Comparison of ENCODE assay signal across 24 cellular contexts in the genomic region with DNA sequence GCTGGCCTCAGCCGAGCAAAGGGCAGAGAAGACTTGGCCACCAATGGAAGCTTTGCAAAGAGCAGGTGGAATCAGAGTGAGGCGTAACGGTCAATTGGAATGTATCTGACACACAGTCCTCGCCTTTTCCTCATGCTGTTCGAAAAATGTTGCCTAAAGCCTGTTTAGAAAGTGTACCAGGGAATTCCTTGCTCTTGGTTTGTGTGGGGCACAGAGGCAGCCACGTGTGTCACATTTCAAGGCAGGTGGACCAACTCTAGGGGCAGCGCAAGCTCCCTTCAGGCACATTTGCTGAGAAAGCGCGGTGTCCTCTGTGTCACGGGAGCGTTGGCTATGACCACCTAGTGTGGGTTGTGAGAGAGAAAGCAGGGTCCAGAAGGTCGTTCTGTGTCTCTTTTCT.
"Had no signal": no experiment of that assay in that cellular context is flagged by ENCODE, and none has a peak within 500 bp of the region (broad histone marks: within the 10 kb centered on the region; RNA-seq: fewer than 3 reads in every experiment).

No MANE protein-coding gene starts in this region.

- H3K9me3 Mint-ChIP-seq: central memory CD8-positive, alpha-beta T cell had no signal

- H3K36me3 ChIP-seq: adrenal gland, colonic mucosa, esophagus squamous epithelium, gastroesophageal sphincter, left lung, sigmoid colon, upper lobe of left lung had no signal

- ATAC-seq: gastroesophageal sphincter; stimulated activated naive B cell treated with anti-CD40 and anti-IgM and Interleukin-4, amounts not matched to agents 10 μg/mL and 1 μg/mL and 100 μg/mL, for 72 hours; WTC11 had no signal

- H3K27me3 Mint-ChIP-seq: activated naive CD8-positive, alpha-beta T cell had no signal

- H3K4me1 ChIP-seq: colonic mucosa had no signal

- H3K4me1 Mint-ChIP-seq: central memory CD8-positive, alpha-beta T cell had no signal

- H3K27me3 ChIP-seq: adrenal gland, colonic mucosa, esophagus squamous epithelium, gastroesophageal sphincter, left lung, sigmoid colon, upper lobe of left lung had no signal

- H3K9me3 ChIP-seq: adrenal gland, colonic mucosa had no signal

- DNase-seq: activated naive CD4-positive, alpha-beta T cell; activated T-cell treated with anti-CD3 and anti-CD28 coated beads, Interleukin-2, amount 50 U/mL, for 1 hour; adrenal gland; colonic mucosa; esophagus squamous epithelium; hypothalamus; left lung; mammary epithelial cell; midbrain; posterior cingulate gyrus; sigmoid colon; stimulated activated CD4-positive, alpha-beta T cell treated with anti-CD3 and anti-CD28 coated beads, Interleukin-2, amount 100 ng/mL, for 48 hours; stimulated activated CD8-positive, alpha-beta memory T cell treated with anti-CD3 and anti-CD28 coated beads, Interleukin-4, amount 100 ng/mL, for 48 hours; stimulated activated naive B cell treated with anti-CD40 and anti-IgM and Interleukin-4, amounts not matched to agents 10 μg/mL and 1 μg/mL and 100 μg/mL, for 72 hours; T1000; upper lobe of left lung had no signal

- FAIRE-seq: astrocyte, islet of Langerhans had no signal

- H3K27ac ChIP-seq: adrenal gland, colonic mucosa, esophagus squamous epithelium, gastroesophageal sphincter, left lung, sigmoid colon, upper lobe of left lung had no signal

- H3K4me3 ChIP-seq: adrenal gland, colonic mucosa, esophagus squamous epithelium, gastroesophageal sphincter, left lung, sigmoid colon, upper lobe of left lung had no signal

- H3K27ac Mint-ChIP-seq: activated naive CD8-positive, alpha-beta T cell; activated T-helper 2 cell treated with anti-CD3 and anti-CD28 coated beads, Interferon-gamma antibody, Interleukin-2, Interleukin-4, amounts not matched to agents 10 μg/mL and 5 μg/mL and 100 μg/mL, durations not matched to agents 14 hours and 24 hours and 36 hours; stimulated activated naive B cell treated with anti-CD40 and anti-IgM and Interleukin-4, amounts not matched to agents 10 μg/mL and 1 μg/mL and 100 μg/mL, for 72 hours; T-helper 1 cell treated with Interleukin-12 subunit alpha and Interleukin-12 subunit beta and Interleukin-4 antibody, amounts not matched to agents 30 μg/mL and 1 μg/mL, for 36 hours had no signal

- H3K4me3 Mint-ChIP-seq: activated naive CD8-positive, alpha-beta T cell; central memory CD8-positive, alpha-beta T cell; stimulated activated naive B cell treated with anti-CD40 and anti-IgM and Interleukin-4, amounts not matched to agents 10 μg/mL and 1 μg/mL and 100 μg/mL, for 72 hours; T-helper 1 cell treated with Interleukin-12 subunit alpha and Interleukin-12 subunit beta and Interleukin-4 antibody, amounts not matched to agents 30 μg/mL and 1 μg/mL, for 36 hours; WTC11 had no signal
